23 cellular contexts compared by ENCODE assay signal in genomic region chr21:33899199-33899598, GRCh38. TPM values are rescaled to one million over a fixed set of nuclear protein-coding genes. Genes with fewer than 3 reads are reported as not detected.
A peak's percentile ranks its signal among the peaks of the same experiment; 100 is the strongest.
DNase-seq lines count a peak whose midpoint lies in the region; ATAC-seq and TF ChIP-seq lines count a peak whose summit lies in the region.
"Had no signal": no experiment of that assay in that cellular context is flagged by ENCODE, and none has a peak within 500 bp of the region (broad histone marks: within the 10 kb centered on the region; RNA-seq: fewer than 3 reads in every experiment).

No MANE protein-coding gene starts in this region.

- H3K27me3 ChIP-seq in GM23248 (replicated peaks; ENCODE audit: insufficient read depth): no peaks in the 10 kb centered on the region
- no peaks in the 10 kb centered on the region for H3K27me3 ChIP-seq in thoracic aorta (replicated peaks; ENCODE audit: insufficient read depth)
- no peaks in the 10 kb centered on the region for H3K27me3 ChIP-seq in naive thymus-derived CD4-positive, alpha-beta T cell (ENCODE audit: control insufficient read depth in 2 of 2, insufficient read depth in 2 of 2, low read length in 2 of 2)
- no peaks in the 10 kb centered on the region for H3K27me3 ChIP-seq in psoas muscle (ENCODE audit: insufficient read depth in 3 of 3, low read length in 2 of 3)
- H3K27me3 ChIP-seq: gastrocnemius medialis had no signal

- peaks cover 20% of the 10 kb centered on the region for H3F3A ChIP-seq in GM23248 (ENCODE audit: insufficient read depth)

- H3K27ac ChIP-seq in GM23248 (0 out of 2 replicates have a peak overlapping the region, but pooled peaks have one; percentile 5), thoracic aorta (peak overlapping the region; percentile 79 to 86), psoas muscle (no peak overlapping the region)
- no peak overlapping the region for H3K27ac ChIP-seq in naive thymus-derived CD4-positive, alpha-beta T cell (ENCODE audit: low read depth, low read length)
- H3K27ac ChIP-seq: gastrocnemius medialis, VCaP had no signal

- no peaks in the 10 kb centered on the region for H3K79me2 ChIP-seq in GM23248 (ENCODE audit: insufficient read depth)

- H3K36me3 ChIP-seq in GM23248 (ENCODE audit: low read depth) (no peaks in the 10 kb centered on the region), thoracic aorta (no peaks in the 10 kb centered on the region), psoas muscle (ENCODE audit: insufficient read depth in 1 of 2, low read depth in 1 of 2) (peaks cover 2 to 54% of the 10 kb centered on the region in 2 donors)
- H3K36me3 ChIP-seq in naive thymus-derived CD4-positive, alpha-beta T cell (ENCODE audit: control insufficient read depth in 2 of 3, insufficient read depth in 3 of 3, low read length in 3 of 3): peaks cover 0 to 30% (median 5%) of the 10 kb centered on the region in 3 experiments

- in situ Hi-C loops in GM23248 (cut with MboI): no loop called here

- H3K9ac ChIP-seq in GM23248: no peak overlapping the region

- H3K36me3 Mint-ChIP-seq in naive thymus-derived CD4-positive, alpha-beta T cell: peaks cover 4 to 26% (median 21%) of the 10 kb centered on the region in 5 donors

- peak overlapping the region; percentile 6; the same call in 1 of the 2 replicates for H2AFZ ChIP-seq in GM23248

- ATAC-seq in thoracic aorta (ENCODE audit: insufficient number of reproducible peaks, low FRiP score, low read depth) (no peak), psoas muscle (no peak)
- ATAC-seq in naive thymus-derived CD4-positive, alpha-beta T cell: no peak
- ATAC-seq: gastrocnemius medialis had no signal

- H4K20me1 ChIP-seq in GM23248 (ENCODE audit: insufficient read depth): no peaks in the 10 kb centered on the region

- H3K4me3 Mint-ChIP-seq in naive thymus-derived CD4-positive, alpha-beta T cell: no peak overlapping the region
- H3K4me3 Mint-ChIP-seq: activated CD4-positive, alpha-beta T cell treated with anti-CD3 and anti-CD28 coated beads, Interleukin-2, amount 10 ng/mL, durations not matched to agents 24 days and 14 days; IgD-negative memory B cell had no signal

- H3K9me2 ChIP-seq in GM23248 (ENCODE audit: insufficient read depth): no peaks in the 10 kb centered on the region

- DNase-seq in GM23248 (peak; percentile 28), astrocyte of the hippocampus (ENCODE audit: low read depth, low spot score) (peak; percentile 63), iris pigment epithelial cell (ENCODE audit: low read depth) (peak; percentile 52), thoracic aorta (ENCODE audit: low spot score) (no peak), DMS79 (lab: John Stamatoyannopoulos, UW) (no peak), psoas muscle (no peak)
- no peak for DNase-seq in naive thymus-derived CD4-positive, alpha-beta T cell
- DNase-seq: activated CD4-positive, alpha-beta T cell treated with anti-CD3 and anti-CD28 coated beads, Interleukin-2, amount 10 ng/mL, durations not matched to agents 24 days and 14 days; activated naive CD4-positive, alpha-beta T cell treated with Interleukin-2 at 50 U/mL for 16 hours; activated T-cell treated with anti-CD3 and anti-CD28 coated beads, Interleukin-2, amount 50 U/mL, for 48 hours; amniotic stem cell; central memory CD4-positive, alpha-beta T cell; erythroblast; gastrocnemius medialis; hypothalamus; MM.1S; NCI-H1417 treated with DMSO at 0.1 percent for 48 hours; NCI-H2081 treated with DMSO at 0.1 percent for 48 hours; NCI-H446; stimulated activated CD8-positive, alpha-beta memory T cell treated with anti-CD3 and anti-CD28 coated beads, Interleukin-4, amount 100 ng/mL, for 48 hours had no signal

- peaks cover 0 to 19% (median 0%) of the 10 kb centered on the region in 5 donors for H3K27me3 Mint-ChIP-seq in naive thymus-derived CD4-positive, alpha-beta T cell

- no peaks in the 10 kb centered on the region for H3K9me3 Mint-ChIP-seq in naive thymus-derived CD4-positive, alpha-beta T cell
- H3K9me3 Mint-ChIP-seq: activated CD4-positive, alpha-beta T cell treated with anti-CD3 and anti-CD28 coated beads, Interleukin-2, amount 10 ng/mL, durations not matched to agents 24 days and 14 days had no signal

- H3K4me1 ChIP-seq in GM23248 (ENCODE audit: insufficient read depth): peaks cover 22% of the 10 kb centered on the region
- peaks cover 14 to 36% of the 10 kb centered on the region in 2 donors for H3K4me1 ChIP-seq in thoracic aorta (ENCODE audit: control insufficient read depth in 1 of 2, low read depth in 2 of 2)
- no peaks in the 10 kb centered on the region for H3K4me1 ChIP-seq in naive thymus-derived CD4-positive, alpha-beta T cell (ENCODE audit: control insufficient read depth in 2 of 2, insufficient read depth in 2 of 2, low read length in 2 of 2)
- peaks cover 15% of the 10 kb centered on the region for H3K4me1 ChIP-seq in psoas muscle

- POLR2A ChIA-PET in naive thymus-derived CD4-positive, alpha-beta T cell (lab: Charles Lee): no interaction called here

- H3K4me2 ChIP-seq in GM23248 (ENCODE audit: unreplicated experiment): no peak overlapping the region

- H3K4me3 ChIP-seq in GM23248: no peak overlapping the region
- no peak overlapping the region for H3K4me3 ChIP-seq in thoracic aorta
- H3K4me3 ChIP-seq in naive thymus-derived CD4-positive, alpha-beta T cell (ENCODE audit: low read length): no peak overlapping the region
- H3K4me3 ChIP-seq in psoas muscle: no peak overlapping the region
- H3K4me3 ChIP-seq: gastrocnemius medialis had no signal

- no peak overlapping the region for H3K27ac Mint-ChIP-seq in naive thymus-derived CD4-positive, alpha-beta T cell
- H3K27ac Mint-ChIP-seq: activated CD4-positive, alpha-beta T cell treated with anti-CD3 and anti-CD28 coated beads, Interleukin-2, amount 10 ng/mL, durations not matched to agents 24 days and 14 days; progenitor cell of endocrine pancreas had no signal

- WGBS in GM23248 (ENCODE audit: low coverage in 1 of 2, low lambda C conversion rate in 2 of 2, missing lambda C conversion rate in 2 of 2), 2 experiments: 47 to 57% methylated on average over 5 of the region's 5 CpGs
- 74 to 84% (median 83%) methylated on average over 5 of the region's 5 CpGs for WGBS in psoas muscle, 3 donors

- TF ChIP-seq CTCF in thoracic aorta (IDR thresholded peaks at IDR 0.05) (no peak), psoas muscle (IDR thresholded peaks at IDR 0.05) (no peak)

- CTCF ChIA-PET in naive thymus-derived CD4-positive, alpha-beta T cell (lab: Charles Lee): interaction anchor here (0.6 to 1.3 kb wide), 2 partner anchors 10 to 17 kb away, joined by 3 read pairs; no protein-coding TSS in a partner anchor

- peaks cover 8 to 31% (median 17%) of the 10 kb centered on the region in 7 donors for H3K4me1 Mint-ChIP-seq in naive thymus-derived CD4-positive, alpha-beta T cell

- intact Hi-C loops in naive thymus-derived CD4-positive, alpha-beta T cell (cut with micrococcal nuclease): loop anchor here in 1 of 2 donors (10.0 kb wide), 1 partner anchor 354 kb away; the partner anchor contains the start of genes GART and SON
- intact Hi-C loops in psoas muscle (cut with DNase I): loop anchor here in 1 of 2 donors (5.0 kb wide), 1 partner anchor 72 kb away; no protein-coding TSS in a partner anchor

- H3K9me3 ChIP-seq in GM23248 (ENCODE audit: low read depth) (no peaks in the 10 kb centered on the region), thoracic aorta (no peaks in the 10 kb centered on the region), psoas muscle (no peaks in the 10 kb centered on the region)
- H3K9me3 ChIP-seq in naive thymus-derived CD4-positive, alpha-beta T cell (ENCODE audit: control insufficient read depth in 2 of 3, low read length in 3 of 3): no peaks in the 10 kb centered on the region
- H3K9me3 ChIP-seq: gastrocnemius medialis had no signal

RNA-seq across cellular contexts. Expression of gene ATP5PO, which starts 16.4 kb away (rescaled TPM):
- total RNA-seq in GM23248 (2014; rRNA removed; shearing (Covaris generic)): 91.4 and 122 TPM in 2 replicates
- polyA plus RNA-seq in GM23248 (2016; fragmentation: Nextera tagmentation; extraction: Ambion mirVana) (236 and 237 TPM in 2 replicates), psoas muscle (100 to 1,000 TPM; 521 to 680 (median 593) TPM)
- total RNA-seq in thoracic aorta (100 to 1,000 TPM in 1 of 2 donors, 10 to 100 TPM in 1; 97.0 to 130 TPM), psoas muscle (100 to 1,000 TPM; 294 to 473 (median 332) TPM)
- total RNA-seq in naive thymus-derived CD4-positive, alpha-beta T cell: 100 to 1,000 TPM; 123 to 185 (median 157) TPM
- 100 to 1,000 TPM; 366 to 449 TPM for polyA plus RNA-seq in naive thymus-derived CD4-positive, alpha-beta T cell

Comparison
In these comparisons a context has a peak if more than half of its experiments do, and no peak if none do; other contexts are left out.
1. DNase-seq: peak in GM23248 (single experiment), astrocyte of the hippocampus (single experiment) and iris pigment epithelial cell (single experiment); none in thoracic aorta (single experiment), naive thymus-derived CD4-positive, alpha-beta T cell (0 of 9), DMS79 (single experiment) and psoas muscle (0 of 2).
2. H3K27ac ChIP-seq: peak in GM23248 (single experiment) and thoracic aorta (2 of 2); none in naive thymus-derived CD4-positive, alpha-beta T cell (single experiment) and psoas muscle (single experiment).